In genomic region chr14:105489607-105490317, GRCh38 we compare ENCODE assay signal across 8 cellular contexts. TPM values are rescaled to one million over a fixed set of nuclear protein-coding genes. Genes with fewer than 3 reads are reported as not detected.
DNase-seq lines count a peak whose midpoint lies in the region; ATAC-seq and TF ChIP-seq lines count a peak whose summit lies in the region.

No MANE protein-coding gene starts in this region.

- peaks cover 72% of the 10 kb centered on the region for H3K4me1 ChIP-seq in suprapubic skin

- H3K9me3 ChIP-seq in suprapubic skin = no peaks in the 10 kb centered on the region

- TF ChIP-seq POLR2A in suprapubic skin (IDR thresholded peaks at IDR 0.05) = no peak

- peaks cover 5% of the 10 kb centered on the region for H3K36me3 ChIP-seq in suprapubic skin

- no peak for TF ChIP-seq EP300 in suprapubic skin (IDR thresholded peaks at IDR 0.05)

- 5% methylated on average over 4 of the region's 45 CpGs for WGBS in suprapubic skin

- ATAC-seq in GM21360 (IDR thresholded peaks at IDR 0.05; ENCODE audit: unreplicated experiment) = no peak

- H3K4me3 ChIP-seq in suprapubic skin = peak overlapping the region; percentile 82

- in situ Hi-C loops in SK-MEL-5 (cut with HindIII; ENCODE audit: low pct_unique_long_range_greater_than_20kb, low sequenced_read_pairs) = no loop called here

- peak overlapping the region; percentile 90 for H3K27ac ChIP-seq in suprapubic skin

- TF ChIP-seq CTCF in suprapubic skin (IDR thresholded peaks at IDR 0.05) = peak; percentile 35 to 67

- DNase-seq in GM03348 (ENCODE audit: low spot score) (peak; percentile 71), NCI-H1048 (lab: John Stamatoyannopoulos, UW) (peak; percentile 57), SK-MEL-5 (ENCODE audit: low read depth, low spot score) (peak; percentile 87), germinal center (ENCODE audit: low spot score) (peak; percentile 80), nucleus accumbens (lab: John Stamatoyannopoulos, UW) (peak in 53 of 56 donors; percentile 28 to 97 (median 74)), suprapubic skin (ENCODE audit: low spot score in 2 of 2) (peak; percentile 93 to 95)
- DNase-seq in activated naive CD4-positive, alpha-beta T cell treated with Interleukin-2 at 50 U/mL for 16 hours = peak; percentile 88

- no peaks in the 10 kb centered on the region for H3K27me3 ChIP-seq in suprapubic skin

RNA-seq across cellular contexts. Expression of gene TEDC1, which starts 1.3 kb away (rescaled TPM):
- total RNA-seq in SK-MEL-5 (2014; rRNA removed; shearing (Covaris generic)) = 15.1 and 18.6 TPM in 2 replicates
- 30.3 and 41.5 TPM in 2 replicates for polyA plus RNA-seq in SK-MEL-5 (2015; cell fraction: cytosol; rRNA removed)
- polyA plus RNA-seq in SK-MEL-5 (2015; cell fraction: nucleus; rRNA removed) = 119 and 148 TPM in 2 replicates
- total RNA-seq in suprapubic skin = 10 to 100 TPM; 11.4 to 41.0 (median 14.0) TPM

RNA-seq across cellular contexts. Expression of gene CRIP1, which starts 3.1 kb away (rescaled TPM):
- total RNA-seq in SK-MEL-5 (2014; rRNA removed; shearing (Covaris generic)) = not detected in 2 replicates
- polyA plus RNA-seq in SK-MEL-5 (2015; cell fraction: cytosol; rRNA removed) = not detected in 2 replicates
- 2.3 TPM in 1 of 2 replicates, not detected in the other for polyA plus RNA-seq in SK-MEL-5 (2015; cell fraction: nucleus; rRNA removed)
- 100 to 1,000 TPM in 1 of 4 donors, 10 to 100 TPM in 3; 28.6 to 140 (median 76.2) TPM for total RNA-seq in suprapubic skin

RNA-seq across cellular contexts. Expression of gene CRIP2, which starts 15.1 kb away (rescaled TPM):
- total RNA-seq in SK-MEL-5 (2014; rRNA removed; shearing (Covaris generic)) = 0.80 and 0.87 TPM in 2 replicates
- 5.5 and 6.7 TPM in 2 replicates for polyA plus RNA-seq in SK-MEL-5 (2015; cell fraction: cytosol; rRNA removed)
- polyA plus RNA-seq in SK-MEL-5 (2015; cell fraction: nucleus; rRNA removed) = 1.2 and 3.5 TPM in 2 replicates
- total RNA-seq in suprapubic skin = 100 to 1,000 TPM in 2 of 4 donors, 10 to 100 TPM in 2; 70.7 to 140 (median 104) TPM

RNA-seq across cellular contexts. Expression of gene TMEM121, which starts 36.6 kb away (rescaled TPM):
- total RNA-seq in SK-MEL-5 (2014; rRNA removed; shearing (Covaris generic)) = 16.3 and 17.8 TPM in 2 replicates
- 18.0 and 26.8 TPM in 2 replicates for polyA plus RNA-seq in SK-MEL-5 (2015; cell fraction: cytosol; rRNA removed)
- 5.5 and 7.0 TPM in 2 replicates for polyA plus RNA-seq in SK-MEL-5 (2015; cell fraction: nucleus; rRNA removed)
- 1 to 10 TPM; 1.7 to 4.2 (median 2.7) TPM for total RNA-seq in suprapubic skin

Comparison
In these comparisons a context has a peak if more than half of its experiments do, and no peak if none do; other contexts are left out.
1. RNA of gene CRIP1, which starts 3.1 kb away (total RNA-seq): 28.6 to 140 TPM in suprapubic skin; not detected in SK-MEL-5; every median in the first group is over 10 times any median in the second.
2. RNA of gene CRIP2, which starts 15.1 kb away (total RNA-seq): 70.7 to 140 TPM in suprapubic skin; 0.80 to 0.87 TPM in SK-MEL-5; every median in the first group is over 10 times any median in the second.
3. Peak in every context shown above with its lines, with median percentiles within 50 percentile points of each other: DNase-seq.